ENCODE assay signal across 20 cellular contexts in genomic region chr11:69373251-69373635, GRCh38.
DNase-seq lines count a peak whose midpoint lies in the region; ATAC-seq and TF ChIP-seq lines count a peak whose summit lies in the region.
"Had no signal": no experiment of that assay in that cellular context is flagged by ENCODE, and none has a peak within 500 bp of the region (broad histone marks: within the 10 kb centered on the region; RNA-seq: fewer than 3 reads in every experiment).

No MANE protein-coding gene starts in this region.

- H2BK5ac ChIP-seq in mesenchymal stem cell (ENCODE audit: low read depth, low read length, poor library complexity, severe bottlenecking): no peak overlapping the region

- H3K4me1 ChIP-seq in ascending aorta (no peaks in the 10 kb centered on the region), mesenchymal stem cell (ENCODE audit: control insufficient read depth, insufficient read depth, low read depth, low read length) (peaks cover 12% of the 10 kb centered on the region)

- H3K9me3 Mint-ChIP-seq in activated naive CD4-positive, alpha-beta T cell treated with anti-CD3 and anti-CD28 coated beads for 36 hours: peaks cover 8% of the 10 kb centered on the region

- H2BK120ac ChIP-seq in mesenchymal stem cell (ENCODE audit: low read depth, low read length): no peak overlapping the region

- H2BK12ac ChIP-seq in mesenchymal stem cell (ENCODE audit: low read length in 2 of 2): no peak overlapping the region

- peak overlapping the region in 1 of 2 experiments; percentile 6 for H3K14ac ChIP-seq in mesenchymal stem cell (ENCODE audit: low read length in 2 of 2)

- H4K91ac ChIP-seq in mesenchymal stem cell (ENCODE audit: low read length): no peak overlapping the region

- no peak overlapping the region for H4K8ac ChIP-seq in mesenchymal stem cell (ENCODE audit: low read length)

- no peaks in the 10 kb centered on the region for H3K4me1 Mint-ChIP-seq in activated naive CD4-positive, alpha-beta T cell treated with anti-CD3 and anti-CD28 coated beads for 36 hours (ENCODE audit: low read depth)
- H3K4me1 Mint-ChIP-seq: B cell, CD14-positive monocyte had no signal

- no peaks in the 10 kb centered on the region for H3K27me3 Mint-ChIP-seq in activated naive CD4-positive, alpha-beta T cell treated with anti-CD3 and anti-CD28 coated beads for 36 hours (ENCODE audit: low read depth)

- no peak overlapping the region for H3K23ac ChIP-seq in mesenchymal stem cell (ENCODE audit: low read length in 2 of 2)

- H3K27ac ChIP-seq in ascending aorta (no peak overlapping the region), mesenchymal stem cell (ENCODE audit: low read length, poor library complexity, severe bottlenecking) (no peak overlapping the region)
- H3K27ac ChIP-seq: A549, KMS-11 had no signal

- peak; percentile 0 for DNase-seq in activated naive CD4-positive, alpha-beta T cell treated with anti-CD3 and anti-CD28 coated beads for 36 hours
- no peak for DNase-seq in activated naive CD4-positive, alpha-beta T cell treated with Interleukin-2 at 50 U/mL for 16 hours
- DNase-seq in ascending aorta (ENCODE audit: low spot score in 2 of 2) (peak; percentile 3 to 35), mesenchymal stem cell (no peak), sciatic nerve (ENCODE audit: low spot score) (peak; percentile 6), activated gamma-delta T cell (lab: John Stamatoyannopoulos, UW) (no peak)
- DNase-seq: EL, GF-D8, GOT3, NCI-H1092 treated with DMSO at 0.1 percent for 48 hours, NCI-H1436 treated with DMSO at 0.1 percent for 48 hours, NCI-H2029, NCI-H226, NCI-H82 had no signal

- H3K18ac ChIP-seq in mesenchymal stem cell (ENCODE audit: low read depth in 1 of 2, low read length in 2 of 2): no peak overlapping the region

- no peak for TF ChIP-seq CTCF in ascending aorta (IDR thresholded peaks at IDR 0.05)

- no peak overlapping the region for H3K4me3 Mint-ChIP-seq in activated naive CD4-positive, alpha-beta T cell treated with anti-CD3 and anti-CD28 coated beads for 36 hours
- H3K4me3 Mint-ChIP-seq: B cell, CD14-positive monocyte had no signal

- H2BK15ac ChIP-seq in mesenchymal stem cell (ENCODE audit: low read depth, poor library complexity, severe bottlenecking): peak overlapping the region; percentile 4

- H3K9me3 ChIP-seq in ascending aorta (peaks cover 0 to 5% of the 10 kb centered on the region in 2 donors), mesenchymal stem cell (ENCODE audit: control insufficient read depth, low read length) (peaks cover 10% of the 10 kb centered on the region)
- H3K9me3 ChIP-seq: Peyer's patch had no signal

- CTCF ChIA-PET in activated naive CD4-positive, alpha-beta T cell treated with anti-CD3 and anti-CD28 coated beads for 36 hours (lab: Charles Lee): no interaction called here

- no peaks in the 10 kb centered on the region for H3K36me3 Mint-ChIP-seq in activated naive CD4-positive, alpha-beta T cell treated with anti-CD3 and anti-CD28 coated beads for 36 hours (ENCODE audit: low read depth)
- H3K36me3 Mint-ChIP-seq: CD14-positive monocyte had no signal

- H3K79me1 ChIP-seq in mesenchymal stem cell (replicated peaks; ENCODE audit: low read length, poor library complexity, severe bottlenecking): no peaks in the 10 kb centered on the region

- H3K27ac Mint-ChIP-seq in activated naive CD4-positive, alpha-beta T cell treated with anti-CD3 and anti-CD28 coated beads for 36 hours: no peak overlapping the region
- H3K27ac Mint-ChIP-seq: B cell, CD14-positive monocyte had no signal

- H3K27me3 ChIP-seq in ascending aorta (no peaks in the 10 kb centered on the region), mesenchymal stem cell (ENCODE audit: control insufficient read depth in 1 of 2, insufficient read depth in 1 of 2, low read length in 2 of 2) (no peaks in the 10 kb centered on the region)
- H3K27me3 ChIP-seq: Peyer's patch had no signal

- ATAC-seq in sciatic nerve: no peak
- no peak for ATAC-seq in HG02763 (IDR thresholded peaks at IDR 0.05; ENCODE audit: unreplicated experiment)
- ATAC-seq: A549 had no signal

- H3K36me3 ChIP-seq in ascending aorta (no peaks in the 10 kb centered on the region), mesenchymal stem cell (ENCODE audit: control insufficient read depth in 1 of 2, insufficient read depth in 2 of 2, low read depth in 1 of 2, low read length in 2 of 2) (peaks cover 6 to 37% of the 10 kb centered on the region in 2 experiments)
- H3K36me3 ChIP-seq: Peyer's patch had no signal

- H3K4me2 ChIP-seq in mesenchymal stem cell (ENCODE audit: low read length, poor library complexity, severe bottlenecking): no peak overlapping the region
- H3K4me2 ChIP-seq: A549, KMS-11 had no signal

- H3K4ac ChIP-seq in mesenchymal stem cell (ENCODE audit: low read depth in 1 of 2, low read length in 2 of 2): no peak overlapping the region

- H2AK5ac ChIP-seq in mesenchymal stem cell (ENCODE audit: low read length, severe bottlenecking): no peak overlapping the region

- no peak overlapping the region for H3K9ac ChIP-seq in mesenchymal stem cell (ENCODE audit: low read length)
- H3K9ac ChIP-seq: KMS-11 had no signal

- H3K4me3 ChIP-seq in ascending aorta (no peak overlapping the region), mesenchymal stem cell (ENCODE audit: insufficient read depth in 1 of 2, low read depth in 1 of 2, low read length in 2 of 2) (no peak overlapping the region)
- H3K4me3 ChIP-seq: A549, Peyer's patch had no signal

- H2AFZ ChIP-seq in mesenchymal stem cell (ENCODE audit: low read depth, low read length): no peak overlapping the region

- intact Hi-C loops in activated naive CD4-positive, alpha-beta T cell treated with anti-CD3 and anti-CD28 coated beads for 36 hours (cut with micrococcal nuclease): no loop called here
- intact Hi-C loops in ascending aorta (cut with DNase I): no loop called here
- intact Hi-C loops in sciatic nerve (cut with DNase I): no loop called here

- WGBS in mesenchymal stem cell: 100% methylated on average over 2 of the region's 2 CpGs

Comparison
In these comparisons a context has a peak if more than half of its experiments do, and no peak if none do; other contexts are left out.
1. DNase-seq: peak in activated naive CD4-positive, alpha-beta T cell treated with anti-CD3 and anti-CD28 coated beads for 36 hours (single experiment), ascending aorta (2 of 2) and sciatic nerve (single experiment); none in activated naive CD4-positive, alpha-beta T cell treated with Interleukin-2 at 50 U/mL for 16 hours (single experiment), mesenchymal stem cell (single experiment) and activated gamma-delta T cell (single experiment).